8 cellular contexts compared by ENCODE assay signal in genomic region chr10:46022978-46023702, GRCh38. TPM values are rescaled to one million over a fixed set of nuclear protein-coding genes. Genes with fewer than 3 reads are reported as not detected.
DNase-seq lines count a peak whose midpoint lies in the region; ATAC-seq lines count a peak whose summit lies in the region.

No MANE protein-coding gene starts in this region.

- H3K4me3 Mint-ChIP-seq in activated CD8-positive, alpha-beta T cell treated with anti-CD3 and anti-CD28 coated beads, Interleukin-2, amount 10 ng/mL, durations not matched to agents 7 days and 5 days, result peak overlapping the region; percentile 79

- H3K9me3 Mint-ChIP-seq in activated CD8-positive, alpha-beta T cell treated with anti-CD3 and anti-CD28 coated beads, Interleukin-2, amount 10 ng/mL, durations not matched to agents 7 days and 5 days (ENCODE audit: insufficient read depth), result no peaks in the 10 kb centered on the region

- H3K27me3 Mint-ChIP-seq in activated CD8-positive, alpha-beta T cell treated with anti-CD3 and anti-CD28 coated beads, Interleukin-2, amount 10 ng/mL, durations not matched to agents 7 days and 5 days (ENCODE audit: low read depth), result no peaks in the 10 kb centered on the region

- ATAC-seq in GM18520 (IDR thresholded peaks at IDR 0.05; ENCODE audit: unreplicated experiment) (peak; percentile 71), HG03064 (IDR thresholded peaks at IDR 0.05; ENCODE audit: low read depth, unreplicated experiment) (peak; percentile 90)
- ATAC-seq in activated CD8-positive, alpha-beta T cell treated with anti-CD3 and anti-CD28 coated beads, Interleukin-2, amount 10 ng/mL, durations not matched to agents 7 days and 5 days, result peak; percentile 99

- DNase-seq in ACHN (peak; percentile 96), NCI-H748 (lab: John Stamatoyannopoulos, UW; ENCODE audit: unreplicated experiment) (peak; percentile 82), lung microvascular endothelial cell (ENCODE audit: low read depth in 2 of 2) (peak; percentile 92 to 93)
- DNase-seq in activated CD8-positive, alpha-beta T cell treated with anti-CD3 and anti-CD28 coated beads, Interleukin-2, amount 10 ng/mL, durations not matched to agents 7 days and 5 days, result peak; percentile 83
- peak; percentile 80 for DNase-seq in effector CD4-positive, alpha-beta T cell
- peak; percentile 57 to 84 (median 63) for DNase-seq in stimulated activated CD4-positive, alpha-beta T cell treated with anti-CD3 and anti-CD28 coated beads, TNF-alpha, amount 100 ng/mL, for 24 hours (ENCODE audit: low read depth in 3 of 3)

- peak overlapping the region; percentile 49 for H3K27ac Mint-ChIP-seq in activated CD8-positive, alpha-beta T cell treated with anti-CD3 and anti-CD28 coated beads, Interleukin-2, amount 10 ng/mL, durations not matched to agents 7 days and 5 days

- CTCF ChIA-PET in activated CD8-positive, alpha-beta T cell treated with anti-CD3 and anti-CD28 coated beads, Interleukin-2, amount 10 ng/mL, durations not matched to agents 7 days and 5 days (lab: Charles Lee), result interaction anchor here (1.0 to 1.3 kb wide), 5 partner anchors 10 to 788 kb away, joined by 3 read pairs; no protein-coding TSS in a partner anchor

- in situ Hi-C loops in ACHN (cut with HindIII; ENCODE audit: low pct_ligation_motif_present, low pct_unique_long_range_greater_than_20kb, low sequenced_read_pairs), result no loop called here

- H3K36me3 Mint-ChIP-seq in activated CD8-positive, alpha-beta T cell treated with anti-CD3 and anti-CD28 coated beads, Interleukin-2, amount 10 ng/mL, durations not matched to agents 7 days and 5 days (ENCODE audit: low read depth), result peaks cover 22% of the 10 kb centered on the region

- POLR2A ChIA-PET in activated CD8-positive, alpha-beta T cell treated with anti-CD3 and anti-CD28 coated beads, Interleukin-2, amount 10 ng/mL, durations not matched to agents 7 days and 5 days (lab: Charles Lee), result interaction anchor here (0.6 kb wide), 1 partner anchor 72 kb away, joined by 3 read pairs; no protein-coding TSS in a partner anchor

- H3K4me1 Mint-ChIP-seq in activated CD8-positive, alpha-beta T cell treated with anti-CD3 and anti-CD28 coated beads, Interleukin-2, amount 10 ng/mL, durations not matched to agents 7 days and 5 days (ENCODE audit: low read depth), result peaks cover 85% of the 10 kb centered on the region

RNA-seq across cellular contexts. Expression of gene NCOA4, which starts 7.3 kb away (rescaled TPM):
- 100 to 1,000 TPM; 119 to 120 TPM for total RNA-seq in activated CD8-positive, alpha-beta T cell treated with anti-CD3 and anti-CD28 coated beads, Interleukin-2, amount 10 ng/mL, durations not matched to agents 7 days and 5 days
- total RNA-seq in lung microvascular endothelial cell, result 138 and 166 TPM in 2 replicates

RNA-seq across cellular contexts. Expression of gene MSMB, which starts 22.9 kb away (rescaled TPM):
- total RNA-seq in activated CD8-positive, alpha-beta T cell treated with anti-CD3 and anti-CD28 coated beads, Interleukin-2, amount 10 ng/mL, durations not matched to agents 7 days and 5 days, result not detected
- total RNA-seq in lung microvascular endothelial cell, result not detected in 2 replicates

RNA-seq across cellular contexts. Expression of gene TIMM23, which starts 50.9 kb away (rescaled TPM):
- 10 to 100 TPM; 61.3 to 61.9 TPM for total RNA-seq in activated CD8-positive, alpha-beta T cell treated with anti-CD3 and anti-CD28 coated beads, Interleukin-2, amount 10 ng/mL, durations not matched to agents 7 days and 5 days
- 52.4 and 56.0 TPM in 2 replicates for total RNA-seq in lung microvascular endothelial cell

Comparison
In these comparisons a context has a peak if more than half of its experiments do, and no peak if none do; other contexts are left out.
1. Peak in every context shown above with its lines: DNase-seq and ATAC-seq.